Comparison of ENCODE assay signal across 8 cellular contexts in genomic region chr17:81869221-81870154, GRCh38. TPM values are rescaled to one million over a fixed set of nuclear protein-coding genes. Genes with fewer than 3 reads are reported as not detected.
DNase-seq lines count a peak whose midpoint lies in the region; ATAC-seq, FAIRE-seq and TF ChIP-seq lines count a peak whose summit lies in the region.

No MANE protein-coding gene starts in this region.

- H3K4me1 ChIP-seq in HUES48 (ENCODE audit: control insufficient read depth, insufficient read depth, low read length) (peaks cover 26% of the 10 kb centered on the region), pancreas (peaks cover 26 to 52% (median 39%) of the 10 kb centered on the region in 3 donors)

- no peaks in the 10 kb centered on the region for H3K9me3 Mint-ChIP-seq in CD4-positive, alpha-beta T cell

- H3K27me3 ChIP-seq in CD4-positive, alpha-beta T cell (ENCODE audit: control insufficient read depth, insufficient read depth, low read length): no peaks in the 10 kb centered on the region
- H3K27me3 ChIP-seq in HUES48 (ENCODE audit: control insufficient read depth, insufficient read depth, low read length): no peaks in the 10 kb centered on the region
- no peaks in the 10 kb centered on the region for H3K27me3 ChIP-seq in pancreas

- peak overlapping the region; percentile 95 for H3K27ac Mint-ChIP-seq in CD4-positive, alpha-beta T cell

- CTCF ChIA-PET in CD4-positive, alpha-beta T cell (lab: Charles Lee): interaction anchor here (1.0 to 1.7 kb wide), 5 partner anchors 9 to 186 kb away, joined by 3 to 5 read pairs (median 3); partner anchors contain the start of genes ANAPC11, ARL16, HGS and MAFG

- peak; percentile 78 for TF ChIP-seq CTCF in CD4-positive, alpha-beta T cell (IDR thresholded peaks at IDR 0.05)
- TF ChIP-seq CTCF in pancreas (IDR thresholded peaks at IDR 0.05): peak; percentile 68 to 87 (median 78)

- H3K4me3 Mint-ChIP-seq in CD4-positive, alpha-beta T cell: peak overlapping the region; percentile 90

- peak overlapping the region; percentile 4; the same call in 1 of the 2 replicates for H3K9ac ChIP-seq in HUES48 (ENCODE audit: low read depth, low read length)

- H3K27ac ChIP-seq in CD4-positive, alpha-beta T cell (ENCODE audit: low read depth, low read length): peak overlapping the region; percentile 79
- H3K27ac ChIP-seq in HUES48 (ENCODE audit: low read depth, low read length): peak overlapping the region; percentile 94
- H3K27ac ChIP-seq in pancreas: peak overlapping the region; percentile 15 to 100 (median 96)

- no peak for ATAC-seq in CD4-positive, alpha-beta T cell (ENCODE audit: poor library complexity)
- ATAC-seq in pancreas (peak in 3 of 4 donors; percentile 2 to 12 (median 5)), HG03432 (IDR thresholded peaks at IDR 0.05; ENCODE audit: unreplicated experiment) (no peak)

- intact Hi-C loops in CD4-positive, alpha-beta T cell (cut with DNase I, micrococcal nuclease): loop anchor here (5.0 to 10.0 kb wide), 5 partner anchors 37 to 588 kb away; partner anchors contain the start of genes CENPX (in 2 of the 2), LRRC45 (in 2 of the 2), ACTG1 (in 1 of the 2) and MAFG (in 1 of the 2)
- intact Hi-C loops in pancreas (cut with DNase I): no loop called here

- POLR2A ChIA-PET in CD4-positive, alpha-beta T cell (lab: Charles Lee): interaction anchor here (0.5 to 4.6 kb wide), 12 partner anchors 8 to 205 kb away, joined by 3 to 63 read pairs (median 4); partner anchors contain the start of genes ALYREF, ANAPC11, ARL16 and HGS

- no peaks in the 10 kb centered on the region for H3K9me3 ChIP-seq in CD4-positive, alpha-beta T cell (ENCODE audit: control insufficient read depth, low read length)
- no peaks in the 10 kb centered on the region for H3K9me3 ChIP-seq in HUES48 (ENCODE audit: control insufficient read depth, insufficient read depth, low read length)
- H3K9me3 ChIP-seq in pancreas: no peaks in the 10 kb centered on the region

- FAIRE-seq in pancreas (lab: Jason Lieb, UNC): no peak

- WGBS in pancreas, 2 donors: 24 to 27% methylated on average over 45 to 52 of the region's 52 CpGs

- peaks cover 55% of the 10 kb centered on the region for H3K36me3 Mint-ChIP-seq in CD4-positive, alpha-beta T cell (ENCODE audit: low read depth)

- H3K4me1 Mint-ChIP-seq in CD4-positive, alpha-beta T cell (ENCODE audit: low read depth): peaks cover 43% of the 10 kb centered on the region

- H3K4me3 ChIP-seq in HUES48 (ENCODE audit: low read depth, low read length) (peak overlapping the region; percentile 87), pancreas (peak overlapping the region in 3 of 4 donors; percentile 59 to 87 (median 82))

- no peaks in the 10 kb centered on the region for H3K27me3 Mint-ChIP-seq in CD4-positive, alpha-beta T cell

- DNase-seq in CD4-positive, alpha-beta T cell: peak in 3 of 10 experiments; percentile 27 to 49 (median 27)
- peak; percentile 89 for DNase-seq in activated CD8-positive, alpha-beta memory T cell treated with anti-CD3 and anti-CD28 coated beads, Interleukin-2, amount 50 U/mL, for 48 hours
- DNase-seq in foreskin melanocyte: peak; percentile 22
- DNase-seq in pancreas: peak in 5 of 6 donors; percentile 48 to 89 (median 71)
- no peak for DNase-seq in SKM-1 treated with dmso at 0.1 percent for 144 hours (lab: John Stamatoyannopoulos, UW; ENCODE audit: unreplicated experiment)
- no peak for DNase-seq in NCI-H1930 (lab: John Stamatoyannopoulos, UW)

- H3K36me3 ChIP-seq in HUES48 (ENCODE audit: control insufficient read depth, insufficient read depth, low read length): peaks cover 21% of the 10 kb centered on the region
- H3K36me3 ChIP-seq in pancreas: peaks cover 0 to 16% (median 10%) of the 10 kb centered on the region in 3 donors

RNA-seq across cellular contexts. Expression of gene ARHGDIA, which starts 1.6 kb away (rescaled TPM):
- total RNA-seq in CD4-positive, alpha-beta T cell: 100 to 1,000 TPM; 706 to 715 TPM
- total RNA-seq in pancreas: 100 to 1,000 TPM in 5 of 6 donors, 10 to 100 TPM in 1; 99.5 to 170 (median 160) TPM
- polyA plus RNA-seq in pancreas: 100 to 1,000 TPM; 157 to 225 TPM

RNA-seq across cellular contexts. Expression of gene P4HB, which starts 9.2 kb away (rescaled TPM):
- total RNA-seq in CD4-positive, alpha-beta T cell: 100 to 1,000 TPM; 223 to 233 TPM
- 1,000 to 10,000 TPM; 1,057 to 2,130 (median 1,556) TPM for total RNA-seq in pancreas
- 1,000 to 10,000 TPM in 1 of 2 donors, 100 to 1,000 TPM in 1; 876 to 1,399 TPM for polyA plus RNA-seq in pancreas

RNA-seq across cellular contexts. Expression of gene ALYREF, which starts 21.9 kb away (rescaled TPM):
- 100 to 1,000 TPM in 1 of 2 experiments, 10 to 100 TPM in 1; 93.3 to 101 TPM for total RNA-seq in CD4-positive, alpha-beta T cell
- 10 to 100 TPM; 14.4 to 27.8 (median 23.4) TPM for total RNA-seq in pancreas
- 10 to 100 TPM; 10.3 to 22.6 TPM for polyA plus RNA-seq in pancreas

RNA-seq across cellular contexts. Expression of gene ANAPC11, which starts 22.0 kb away (rescaled TPM):
- 10 to 100 TPM; 27.9 to 28.9 TPM for total RNA-seq in CD4-positive, alpha-beta T cell
- 10 to 100 TPM; 33.3 to 45.5 (median 42.5) TPM for total RNA-seq in pancreas
- 100 to 1,000 TPM in 1 of 2 donors, 10 to 100 TPM in 1; 95.1 to 112 TPM for polyA plus RNA-seq in pancreas

RNA-seq across cellular contexts. Expression of gene NPB, which starts 32.5 kb away (rescaled TPM):
- total RNA-seq in CD4-positive, alpha-beta T cell: under 1 TPM in 1 of 2 experiments, not detected in 1; 0.20 TPM
- under 1 TPM in 4 of 6 donors, not detected in 2; 0.19 to 0.62 (median 0.34) TPM for total RNA-seq in pancreas
- under 1 TPM; 0.34 to 0.45 TPM for polyA plus RNA-seq in pancreas

Comparison
In these comparisons a context has a peak if more than half of its experiments do, and no peak if none do; other contexts are left out.
1. ATAC-seq: peak in pancreas (3 of 4); none in CD4-positive, alpha-beta T cell (single experiment) and HG03432 (single experiment).
2. DNase-seq: peak in activated CD8-positive, alpha-beta memory T cell treated with anti-CD3 and anti-CD28 coated beads, Interleukin-2, amount 50 U/mL, for 48 hours (single experiment), foreskin melanocyte (single experiment) and pancreas (5 of 6); none in SKM-1 treated with dmso at 0.1 percent for 144 hours (single experiment) and NCI-H1930 (0 of 2).
3. RNA of gene ARHGDIA, which starts 1.6 kb away (total RNA-seq): 706 to 715 TPM in CD4-positive, alpha-beta T cell; 99.5 to 170 TPM in pancreas; every median in the first group is over 4 times any median in the second.
4. RNA of gene P4HB, which starts 9.2 kb away (total RNA-seq): 1,057 to 2,130 TPM in pancreas; 223 to 233 TPM in CD4-positive, alpha-beta T cell; every median in the first group is over 4 times any median in the second.
5. intact Hi-C loops: an anchor here in CD4-positive, alpha-beta T cell (5.0 to 10.0 kb wide); none called in pancreas.
6. Peak in every context shown above with its lines, with median percentiles within 50 percentile points of each other: H3K27ac ChIP-seq.